Comparison of ENCODE assay signal across 1 cellular context in the genomic region with DNA sequence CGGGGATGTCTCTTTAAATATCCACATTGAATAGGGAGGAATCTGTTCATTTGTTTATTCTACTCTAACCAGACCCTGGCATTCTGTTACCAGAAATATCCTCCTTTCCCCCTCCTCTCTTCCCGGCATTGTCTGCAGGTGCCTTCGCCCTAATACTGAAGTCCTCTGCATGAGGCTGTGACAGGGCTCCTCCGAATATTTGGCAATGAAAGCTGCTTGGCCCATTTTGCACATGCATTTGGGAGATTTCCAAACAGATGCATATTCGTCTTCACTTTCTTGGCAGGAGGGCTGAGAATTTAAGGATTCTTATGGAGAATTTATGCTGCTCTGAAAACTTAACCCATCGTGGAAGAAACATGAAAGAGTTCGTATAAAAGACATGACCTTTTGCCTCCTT.
TF ChIP-seq lines count a peak whose summit lies in the region.

No MANE protein-coding gene starts in this region.

TF ChIP-seq in GM23338, 12 proteins besides CTCF, POLR2A, EP300 and RAD21 (continued from another document):
- no peak for TF ChIP-seq ZNF462 (CRISPR knock-in tag; IDR thresholded peaks at IDR 0.05)
- no peak for TF ChIP-seq ZNF114 (CRISPR knock-in tag; IDR thresholded peaks at IDR 0.05)
- TF ChIP-seq, protein P1, sequence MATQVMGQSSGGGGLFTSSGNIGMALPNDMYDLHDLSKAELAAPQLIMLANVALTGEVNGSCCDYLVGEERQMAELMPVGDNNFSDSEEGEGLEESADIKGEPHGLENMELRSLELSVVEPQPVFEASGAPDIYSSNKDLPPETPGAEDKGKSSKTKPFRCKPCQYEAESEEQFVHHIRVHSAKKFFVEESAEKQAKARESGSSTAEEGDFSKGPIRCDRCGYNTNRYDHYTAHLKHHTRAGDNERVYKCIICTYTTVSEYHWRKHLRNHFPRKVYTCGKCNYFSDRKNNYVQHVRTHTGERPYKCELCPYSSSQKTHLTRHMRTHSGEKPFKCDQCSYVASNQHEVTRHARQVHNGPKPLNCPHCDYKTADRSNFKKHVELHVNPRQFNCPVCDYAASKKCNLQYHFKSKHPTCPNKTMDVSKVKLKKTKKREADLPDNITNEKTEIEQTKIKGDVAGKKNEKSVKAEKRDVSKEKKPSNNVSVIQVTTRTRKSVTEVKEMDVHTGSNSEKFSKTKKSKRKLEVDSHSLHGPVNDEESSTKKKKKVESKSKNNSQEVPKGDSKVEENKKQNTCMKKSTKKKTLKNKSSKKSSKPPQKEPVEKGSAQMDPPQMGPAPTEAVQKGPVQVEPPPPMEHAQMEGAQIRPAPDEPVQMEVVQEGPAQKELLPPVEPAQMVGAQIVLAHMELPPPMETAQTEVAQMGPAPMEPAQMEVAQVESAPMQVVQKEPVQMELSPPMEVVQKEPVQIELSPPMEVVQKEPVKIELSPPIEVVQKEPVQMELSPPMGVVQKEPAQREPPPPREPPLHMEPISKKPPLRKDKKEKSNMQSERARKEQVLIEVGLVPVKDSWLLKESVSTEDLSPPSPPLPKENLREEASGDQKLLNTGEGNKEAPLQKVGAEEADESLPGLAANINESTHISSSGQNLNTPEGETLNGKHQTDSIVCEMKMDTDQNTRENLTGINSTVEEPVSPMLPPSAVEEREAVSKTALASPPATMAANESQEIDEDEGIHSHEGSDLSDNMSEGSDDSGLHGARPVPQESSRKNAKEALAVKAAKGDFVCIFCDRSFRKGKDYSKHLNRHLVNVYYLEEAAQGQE (IDR thresholded peaks at IDR 0.05; ENCODE audit: unreplicated experiment): no peak
- TF ChIP-seq, protein P2, sequence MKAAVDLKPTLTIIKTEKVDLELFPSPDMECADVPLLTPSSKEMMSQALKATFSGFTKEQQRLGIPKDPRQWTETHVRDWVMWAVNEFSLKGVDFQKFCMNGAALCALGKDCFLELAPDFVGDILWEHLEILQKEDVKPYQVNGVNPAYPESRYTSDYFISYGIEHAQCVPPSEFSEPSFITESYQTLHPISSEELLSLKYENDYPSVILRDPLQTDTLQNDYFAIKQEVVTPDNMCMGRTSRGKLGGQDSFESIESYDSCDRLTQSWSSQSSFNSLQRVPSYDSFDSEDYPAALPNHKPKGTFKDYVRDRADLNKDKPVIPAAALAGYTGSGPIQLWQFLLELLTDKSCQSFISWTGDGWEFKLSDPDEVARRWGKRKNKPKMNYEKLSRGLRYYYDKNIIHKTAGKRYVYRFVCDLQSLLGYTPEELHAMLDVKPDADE (IDR thresholded peaks at IDR 0.05): no peak
- TF ChIP-seq JUNB (IDR thresholded peaks at IDR 0.05; ENCODE audit: unreplicated experiment): no peak
- TF ChIP-seq NANOG (IDR thresholded peaks at IDR 0.05; ENCODE audit: borderline replicate concordance): no peak
- TF ChIP-seq CREB1 (CRISPR knock-in tag; IDR thresholded peaks at IDR 0.05; ENCODE audit: low read depth): no peak
- no peak for TF ChIP-seq POLR2AphosphoS5 (IDR thresholded peaks at IDR 0.05; ENCODE audit: low read depth)
- TF ChIP-seq EZH2 (IDR thresholded peaks at IDR 0.05; ENCODE audit: low read depth, unreplicated experiment): no peak
- no peak for TF ChIP-seq STAT1 (IDR thresholded peaks at IDR 0.05; ENCODE audit: unreplicated experiment)
